Comparison of ENCODE assay signal across 16 cellular contexts in the genomic region with DNA sequence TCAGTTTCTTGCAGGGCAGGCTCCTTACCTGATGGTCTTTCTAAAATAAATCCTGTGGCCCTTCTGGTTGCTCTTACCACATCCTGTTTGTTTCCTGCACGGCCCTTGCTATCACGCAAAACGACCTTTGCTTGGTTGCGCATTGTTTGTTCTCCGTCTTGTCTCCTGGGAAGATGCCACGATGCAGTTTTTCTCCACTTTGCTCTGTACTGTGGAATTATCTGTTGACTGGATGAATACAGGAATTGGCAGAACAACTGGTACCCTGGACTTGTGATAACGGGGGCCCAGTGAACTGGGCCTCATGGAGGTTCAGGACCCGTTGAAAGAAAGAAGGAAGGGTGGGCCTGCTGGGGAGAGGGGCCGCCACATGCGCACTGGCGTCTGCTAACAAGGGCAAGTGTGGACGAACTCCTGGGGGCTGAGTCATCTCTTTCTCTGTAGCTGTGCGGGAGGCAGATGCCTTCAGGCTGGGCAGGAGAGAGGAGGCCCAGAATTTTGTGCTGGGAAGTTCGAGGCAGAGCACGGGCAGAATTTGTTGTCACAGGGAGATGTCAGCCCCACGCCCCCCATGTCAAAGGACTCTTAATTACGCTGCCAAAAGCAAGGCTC.
DNase-seq lines count a peak whose midpoint lies in the region; ATAC-seq and TF ChIP-seq lines count a peak whose summit lies in the region.
"Had no signal": no experiment of that assay in that cellular context is flagged by ENCODE, and none has a peak within 500 bp of the region (broad histone marks: within the 10 kb centered on the region; RNA-seq: fewer than 3 reads in every experiment).

No MANE protein-coding gene starts in this region.

- DNase-seq in MCF 10A (ENCODE audit: unreplicated experiment) (peak; percentile 38), breast epithelium (ENCODE audit: low spot score in 2 of 2) (no peak), RPMI7951 (ENCODE audit: low read depth) (peak; percentile 41), hepatocyte (ENCODE audit: low spot score) (peak; percentile 63)
- DNase-seq in effector CD8-positive, alpha-beta T cell (lab: John Stamatoyannopoulos, UW), result no peak
- DNase-seq: DMS 273 treated with DMSO at 0.1 percent for 48 hours, Karpas-422, NCI-H187 treated with DMSO at 0.1 percent for 48 hours, NCI-H2171, RPMI8226, SW 1271 had no signal

- H4K20me1 ChIP-seq in hepatocyte (ENCODE audit: insufficient read depth, poor library complexity, severe bottlenecking), result no peaks in the 10 kb centered on the region

- H3K27ac ChIP-seq in breast epithelium, result no peak overlapping the region
- peak overlapping the region; percentile 81 for H3K27ac ChIP-seq in hepatocyte
- H3K27ac ChIP-seq: 22Rv1, SJSA1 had no signal

- H3K9me3 ChIP-seq in breast epithelium (no peaks in the 10 kb centered on the region), hepatocyte (ENCODE audit: low read depth) (no peaks in the 10 kb centered on the region)
- H3K9me3 ChIP-seq: SJSA1 had no signal

- H3K4me3 Mint-ChIP-seq in MCF 10A (ENCODE audit: unreplicated experiment), result no peak overlapping the region

- no peaks in the 10 kb centered on the region for H3K79me2 ChIP-seq in hepatocyte

- POLR2A ChIA-PET in MCF 10A (lab: Yijun Ruan, JAX), result no interaction called here

- no peaks in the 10 kb centered on the region for H3K9me2 ChIP-seq in hepatocyte (replicated peaks; ENCODE audit: insufficient read depth)

- no peak overlapping the region for H3K4me2 ChIP-seq in hepatocyte

- CTCF ChIA-PET in MCF 10A (lab: Yijun Ruan, JAX), result interaction anchor here (0.6 kb wide), 1 partner anchor 146 kb away, joined by 3 read pairs; no protein-coding TSS in a partner anchor

- no peaks in the 10 kb centered on the region for H3K36me3 Mint-ChIP-seq in MCF 10A (ENCODE audit: insufficient read depth, unreplicated experiment)

- peaks cover 29% of the 10 kb centered on the region for H3K27me3 Mint-ChIP-seq in MCF 10A (ENCODE audit: insufficient read depth, unreplicated experiment)

- H3K4me1 ChIP-seq in breast epithelium (no peaks in the 10 kb centered on the region), hepatocyte (ENCODE audit: insufficient read depth) (peaks cover 30% of the 10 kb centered on the region)
- H3K4me1 ChIP-seq: SJSA1 had no signal

- no peak overlapping the region for H3K4me3 ChIP-seq in breast epithelium
- H3K4me3 ChIP-seq in hepatocyte, result no peak overlapping the region
- H3K4me3 ChIP-seq: SJSA1 had no signal

- 51% methylated on average over 17 of the region's 17 CpGs for WGBS in hepatocyte (ENCODE audit: low lambda C conversion rate, missing lambda C conversion rate)

- H3K4me1 Mint-ChIP-seq in MCF 10A (ENCODE audit: insufficient read depth, unreplicated experiment), result peaks cover 6% of the 10 kb centered on the region

- no peak overlapping the region for H3K27ac Mint-ChIP-seq in MCF 10A (ENCODE audit: low read depth, unreplicated experiment)

- no peaks in the 10 kb centered on the region for H3K27me3 ChIP-seq in breast epithelium
- no peaks in the 10 kb centered on the region for H3K27me3 ChIP-seq in hepatocyte
- H3K27me3 ChIP-seq: SJSA1 had no signal

- no peak overlapping the region for H2AFZ ChIP-seq in hepatocyte

- TF ChIP-seq CTCF in MCF 10A (IDR thresholded peaks at IDR 0.05; ENCODE audit: unreplicated experiment) (no peak), breast epithelium (IDR thresholded peaks at IDR 0.05) (no peak), hepatocyte (IDR thresholded peaks at IDR 0.05; ENCODE audit: poor library complexity) (no peak)

- ATAC-seq in GM21367 (IDR thresholded peaks at IDR 0.05; ENCODE audit: unreplicated experiment) (no peak), HG03439 (IDR thresholded peaks at IDR 0.05; ENCODE audit: unreplicated experiment) (no peak), GM19351 (IDR thresholded peaks at IDR 0.05; ENCODE audit: unreplicated experiment) (no peak)

- TF ChIP-seq POLR2A in breast epithelium (IDR thresholded peaks at IDR 0.05), result no peak

- no TSS peak for BruUV-seq in MCF 10A (replicated peaks; lab: Mats Ljungman, UMichigan)

- intact Hi-C loops in MCF 10A (cut with micrococcal nuclease) (no loop called here), breast epithelium (cut with DNase I; ENCODE audit: low total_unique reads) (loop anchor here (1.0 kb wide), 1 partner anchor 22 kb away; no protein-coding TSS in a partner anchor)

- H3K9me3 Mint-ChIP-seq in MCF 10A (ENCODE audit: unreplicated experiment), result no peaks in the 10 kb centered on the region

- H3K36me3 ChIP-seq in breast epithelium (no peaks in the 10 kb centered on the region), hepatocyte (replicated peaks; ENCODE audit: insufficient read depth, low read depth) (no peaks in the 10 kb centered on the region)
- H3K36me3 ChIP-seq: SJSA1 had no signal

Comparison
In these comparisons a context has a peak if more than half of its experiments do, and no peak if none do; other contexts are left out.
1. DNase-seq: peak in MCF 10A (single experiment), RPMI7951 (single experiment) and hepatocyte (single experiment); none in breast epithelium (0 of 2) and effector CD8-positive, alpha-beta T cell (single experiment).